9 cellular contexts compared by ENCODE assay signal in genomic region chr11:535519-536454, GRCh38. TPM values are rescaled to one million over a fixed set of nuclear protein-coding genes. Genes with fewer than 3 reads are reported as not detected.
DNase-seq lines count a peak whose midpoint lies in the region; ATAC-seq, FAIRE-seq and TF ChIP-seq lines count a peak whose summit lies in the region.
"Had no signal": no experiment of that assay in that cellular context is flagged by ENCODE, and none has a peak within 500 bp of the region (broad histone marks: within the 10 kb centered on the region; RNA-seq: fewer than 3 reads in every experiment).

HRAS (minus strand) TSS chr11:535576.

- H3K9me3 ChIP-seq in BE2C = no peaks in the 10 kb centered on the region
- H3K9me3 ChIP-seq in HepG2 (ENCODE audit: low read length) = no peaks in the 10 kb centered on the region

- no TSS peak for BruUV-seq in HepG2 (replicated peaks; lab: Mats Ljungman, UMichigan)

- H3K4me3 ChIP-seq in BE2C (ENCODE audit: low read depth, low read length) (peak within 1 kb of the TSS; percentile 67), HepG2 (replicated peaks in 1 of 3; ENCODE audit: insufficient read depth in 1 of 3, low read depth in 2 of 3, low read length in 3 of 3) (peak within 1 kb of the TSS; percentile 93 to 95 (median 95))

- H3K4me1 ChIP-seq in BE2C = no peaks in the 10 kb centered on the region
- peaks cover 47% of the 10 kb centered on the region for H3K4me1 ChIP-seq in HepG2 (ENCODE audit: insufficient read depth, low read length)

- H3K79me2 ChIP-seq in HepG2 (ENCODE audit: insufficient read depth, low read length) = peaks cover 4% of the 10 kb centered on the region

- H4K20me1 ChIP-seq in HepG2 (ENCODE audit: insufficient read depth, low read length) = no peaks in the 10 kb centered on the region; the same call in 1 of the 2 replicates

- peak within 1 kb of the TSS; percentile 75 for H3K27ac ChIP-seq in HepG2 (ENCODE audit: extremely low read length, insufficient read depth, low read length)

- 0% methylated on average over 9 of the region's 97 CpGs for WGBS in HepG2 (ENCODE audit: low lambda C conversion rate)

- H3K27me3 ChIP-seq in BE2C (no peaks in the 10 kb centered on the region), HepG2 (ENCODE audit: control insufficient read depth in 1 of 2, insufficient read depth in 2 of 2, low read length in 2 of 2) (peaks cover 5 to 11% of the 10 kb centered on the region in 2 experiments; a peak in 4 of 5 replicates)

- TF ChIP-seq RAD21 in HepG2 (CRISPR knock-in tag; IDR thresholded peaks at IDR 0.05) = peak; percentile 25

- peak within 1 kb of the TSS; percentile 82 for H3K9ac ChIP-seq in HepG2 (ENCODE audit: insufficient read depth, low read depth, low read length)

- peak; percentile 70 for ATAC-seq in GM19324 (IDR thresholded peaks at IDR 0.05; ENCODE audit: low FRiP score, unreplicated experiment)
- peak; percentile 47 for ATAC-seq in HG03469 (IDR thresholded peaks at IDR 0.05; ENCODE audit: unreplicated experiment)
- peak; percentile 84 for ATAC-seq in HepG2

- POLR2A ChIA-PET in HepG2 (lab: Yijun Ruan, JAX) = interaction anchor here (0.7 to 1.5 kb wide), 17 partner anchors 9 to 284 kb away, joined by 3 to 7 read pairs (median 4); partner anchors contain the start of genes PHRF1, PNPLA2 and RNH1

- in situ Hi-C loops in HepG2 (cut with HindIII; ENCODE audit: extremely low pct_ligation_motif_present, low pct_unique_long_range_greater_than_20kb) = no loop called here

- peak; percentile 89 for DNase-seq in BE2C
- DNase-seq in NCI-H748 (lab: John Stamatoyannopoulos, UW; ENCODE audit: unreplicated experiment) = peak; percentile 95
- DNase-seq in activated CD4-positive, alpha-beta T cell treated with anti-CD3 and anti-CD28 coated beads, Interleukin-2, amount 50 U/mL, for 1 hour = peak; percentile 95
- DNase-seq in dedifferentiated amniotic fluid mesenchymal stem cell (ENCODE audit: extremely low spot score) = peak; percentile 88
- peak; percentile 83 for DNase-seq in HepG2 (ENCODE audit: low spot score)
- DNase-seq in stimulated activated CD4-positive, alpha-beta T cell treated with anti-CD3 and anti-CD28 coated beads, Interleukin-2, amount 100 ng/mL, for 48 hours = peak; percentile 95 to 97

- TF ChIP-seq EP300 in HepG2 (IDR thresholded peaks at IDR 0.05; ENCODE audit: low read depth in 2 of 2, low read length in 2 of 2) = no peak
- TF ChIP-seq EP300 in HepG2 (CRISPR knock-in tag; IDR thresholded peaks at IDR 0.05; ENCODE audit: borderline replicate concordance) = no peak

- CTCF ChIA-PET in HepG2 (lab: Yijun Ruan, JAX; ENCODE audit: low intra/inter-chr PET ratio, low total read pairs) = interaction anchor here (0.6 kb wide), 1 partner anchor 217 kb away, joined by 4 read pairs; no protein-coding TSS in a partner anchor

- H3K36me3 ChIP-seq in BE2C (peaks cover 3% of the 10 kb centered on the region; the same call in 1 of the 2 replicates), HepG2 (replicated peaks in 1 of 2; ENCODE audit: control insufficient read depth in 1 of 2, insufficient read depth in 2 of 2, low read length in 2 of 2) (peaks cover 10 to 19% of the 10 kb centered on the region in 2 experiments; a peak in 4 of 5 replicates)

- no peak within 1 kb of the TSS for H2AFZ ChIP-seq in HepG2 (ENCODE audit: low read length)

- intact Hi-C loops in HepG2 (cut with micrococcal nuclease; ENCODE audit: unreplicated experiment) = no loop called here

- FAIRE-seq in HepG2 (lab: Jason Lieb, UNC) = no peak
- FAIRE-seq: endometrium had no signal

- TF ChIP-seq POLR2A in HepG2 (IDR thresholded peaks at IDR 0.05; ENCODE audit: insufficient read depth in 1 of 2, low read depth in 2 of 2, low read length in 2 of 2) = peak in 1 of 2 experiments; percentile 44; a peak in 1 of 4 replicates

- no peak for TF ChIP-seq CTCF in BE2C (IDR thresholded peaks at IDR 0.05; ENCODE audit: low read depth, low read length)
- no peak; the same call in 1 of the 2 replicates for TF ChIP-seq CTCF in HepG2 (CRISPR knock-in tag; IDR thresholded peaks at IDR 0.05)

- peak within 1 kb of the TSS; percentile 94 for H3K4me2 ChIP-seq in HepG2 (ENCODE audit: low read depth, low read length)

TF ChIP-seq in HepG2, 621 proteins besides CTCF, POLR2A, EP300 and RAD21 (continues in another document):
- TF ChIP-seq HDAC2 (CRISPR knock-in tag; IDR thresholded peaks at IDR 0.05) (no peak), SIX1 (CRISPR knock-in tag; IDR thresholded peaks at IDR 0.05; ENCODE audit: borderline replicate concordance) (no peak), ZSCAN30 (CRISPR knock-in tag; IDR thresholded peaks at IDR 0.05) (no peak), SUZ12 (IDR thresholded peaks at IDR 0.05; ENCODE audit: low read depth, low read length) (no peak), ZNF232 (CRISPR knock-in tag; IDR thresholded peaks at IDR 0.05; ENCODE audit: borderline replicate concordance) (0 out of 2 replicates have a peak, but pooled peaks have one; percentile 42), ZNF34 (CRISPR knock-in tag; IDR thresholded peaks at IDR 0.05; ENCODE audit: borderline replicate concordance) (no peak), RFXANK (CRISPR knock-in tag; IDR thresholded peaks at IDR 0.05) (no peak), ZFX (CRISPR knock-in tag; IDR thresholded peaks at IDR 0.05; ENCODE audit: low read depth) (peak; percentile 89), SNAI1 (CRISPR knock-in tag; IDR thresholded peaks at IDR 0.05; ENCODE audit: borderline replicate concordance) (no peak), SCMH1 (CRISPR knock-in tag; IDR thresholded peaks at IDR 0.05; ENCODE audit: borderline replicate concordance) (no peak), ERF (CRISPR knock-in tag; IDR thresholded peaks at IDR 0.05) (peak; percentile 75), KDM2A (CRISPR knock-in tag; IDR thresholded peaks at IDR 0.05; ENCODE audit: borderline replicate concordance, low read depth) (peak; percentile 74), MXI1 (IDR thresholded peaks at IDR 0.05; ENCODE audit: borderline replicate concordance, low read depth, low read length) (peak; percentile 19; the same call in 1 of the 3 replicates), YEATS2 (CRISPR knock-in tag; IDR thresholded peaks at IDR 0.05; ENCODE audit: borderline replicate concordance) (peak; percentile 52; the same call in 1 of the 2 replicates), KLF11 (CRISPR knock-in tag; IDR thresholded peaks at IDR 0.05) (no peak; the same call in 1 of the 2 replicates), ZSCAN22 (CRISPR knock-in tag; IDR thresholded peaks at IDR 0.05) (no peak), ZNF556 (CRISPR knock-in tag; IDR thresholded peaks at IDR 0.05; ENCODE audit: borderline replicate concordance) (0 out of 2 replicates have a peak, but pooled peaks have one; percentile 46)
- TF ChIP-seq, protein P1, sequence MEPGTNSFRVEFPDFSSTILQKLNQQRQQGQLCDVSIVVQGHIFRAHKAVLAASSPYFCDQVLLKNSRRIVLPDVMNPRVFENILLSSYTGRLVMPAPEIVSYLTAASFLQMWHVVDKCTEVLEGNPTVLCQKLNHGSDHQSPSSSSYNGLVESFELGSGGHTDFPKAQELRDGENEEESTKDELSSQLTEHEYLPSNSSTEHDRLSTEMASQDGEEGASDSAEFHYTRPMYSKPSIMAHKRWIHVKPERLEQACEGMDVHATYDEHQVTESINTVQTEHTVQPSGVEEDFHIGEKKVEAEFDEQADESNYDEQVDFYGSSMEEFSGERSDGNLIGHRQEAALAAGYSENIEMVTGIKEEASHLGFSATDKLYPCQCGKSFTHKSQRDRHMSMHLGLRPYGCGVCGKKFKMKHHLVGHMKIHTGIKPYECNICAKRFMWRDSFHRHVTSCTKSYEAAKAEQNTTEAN (CRISPR knock-in tag; conservative IDR thresholded peaks at IDR 0.05) = peak; percentile 54; the same call in 1 of the 2 replicates
- TF ChIP-seq, protein P2, sequence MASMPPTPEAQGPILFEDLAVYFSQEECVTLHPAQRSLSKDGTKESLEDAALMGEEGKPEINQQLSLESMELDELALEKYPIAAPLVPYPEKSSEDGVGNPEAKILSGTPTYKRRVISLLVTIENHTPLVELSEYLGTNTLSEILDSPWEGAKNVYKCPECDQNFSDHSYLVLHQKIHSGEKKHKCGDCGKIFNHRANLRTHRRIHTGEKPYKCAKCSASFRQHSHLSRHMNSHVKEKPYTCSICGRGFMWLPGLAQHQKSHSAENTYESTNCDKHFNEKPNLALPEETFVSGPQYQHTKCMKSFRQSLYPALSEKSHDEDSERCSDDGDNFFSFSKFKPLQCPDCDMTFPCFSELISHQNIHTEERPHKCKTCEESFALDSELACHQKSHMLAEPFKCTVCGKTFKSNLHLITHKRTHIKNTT (CRISPR knock-in tag; IDR thresholded peaks at IDR 0.05) = no peak

RNA-seq across cellular contexts. Expression of gene HRAS, which starts in this region (rescaled TPM):
- polyA plus RNA-seq in BE2C (2012; ENCODE audit: insufficient read depth, insufficient read length, low read depth) = 195 TPM
- total RNA-seq in HepG2 (2016; rRNA removed; fragmentation: Illumina TruSeq; extraction: Trizol) = 47.5 and 50.0 TPM in 2 replicates
- 97.1 and 126 TPM in 2 replicates for total RNA-seq in HepG2 (2016; cell fraction: cytosol; rRNA removed; fragmentation: Illumina TruSeq; extraction: Trizol; ENCODE audit: low read depth)
- total RNA-seq in HepG2 (2016; cell fraction: insoluble cytoplasmic fraction; rRNA removed; fragmentation: Illumina TruSeq; extraction: Trizol) = 35.7 and 53.4 TPM in 2 replicates
- total RNA-seq in HepG2 (2016; cell fraction: membrane; rRNA removed; fragmentation: Illumina TruSeq; extraction: Trizol) = 106 and 128 TPM in 2 replicates
- 23.1 and 23.7 TPM in 2 replicates for total RNA-seq in HepG2 (2016; cell fraction: nucleus; rRNA removed; fragmentation: Illumina TruSeq; extraction: Trizol)
- 32.9 TPM in 2 replicates for polyA plus RNA-seq in HepG2 (2011; rRNA removed)
- polyA plus RNA-seq in HepG2 (2011; cell fraction: cytosol; rRNA removed) = 29.5 and 42.1 TPM in 2 replicates
- polyA plus RNA-seq in HepG2 (2011; cell fraction: nucleus; rRNA removed) = 62.4 and 65.1 TPM in 2 replicates
- polyA plus RNA-seq in HepG2 (2012) = 15.4 and 32.7 TPM in 2 replicates
- polyA plus RNA-seq in HepG2 (2016; cell fraction: cytosol; fragmentation: Illumina TruSeq; extraction: Trizol; ENCODE audit: low read depth) = 120 and 151 TPM in 2 replicates
- 33.8 and 38.7 TPM in 2 replicates for polyA plus RNA-seq in HepG2 (2016; cell fraction: insoluble cytoplasmic fraction; fragmentation: Illumina TruSeq; extraction: Trizol; ENCODE audit: low read depth)
- polyA plus RNA-seq in HepG2 (2016; cell fraction: membrane; fragmentation: Illumina TruSeq; extraction: Trizol; ENCODE audit: low read depth) = 96.2 and 121 TPM in 2 replicates
- 47.3 and 47.4 TPM in 2 replicates for polyA plus RNA-seq in HepG2 (2016; cell fraction: nucleus; fragmentation: Illumina TruSeq; extraction: Trizol; ENCODE audit: insufficient read depth, low read depth)
- 29.8 and 71.6 TPM in 2 replicates for polyA minus RNA-seq in HepG2 (2011; rRNA and poly(A)+ RNA removed; ENCODE audit: low replicate concordance)
- polyA minus RNA-seq in HepG2 (2011; cell fraction: cytosol; rRNA and poly(A)+ RNA removed) = 8.5 and 9.0 TPM in 2 replicates
- polyA minus RNA-seq in HepG2 (2011; cell fraction: nucleus; rRNA and poly(A)+ RNA removed) = 5.8 and 11.4 TPM in 2 replicates

Comparison
In these comparisons a context has a peak if more than half of its experiments do, and no peak if none do; other contexts are left out.
1. Peak in every context shown above with its lines: DNase-seq, ATAC-seq, H3K4me3 ChIP-seq and H3K27ac ChIP-seq.